22 cellular contexts compared by ENCODE assay signal in genomic region chr2:69397234-69397633, GRCh38. TPM values are rescaled to one million over a fixed set of nuclear protein-coding genes. Genes with fewer than 3 reads are reported as not detected.
DNase-seq lines count a peak whose midpoint lies in the region; ATAC-seq, FAIRE-seq and TF ChIP-seq lines count a peak whose summit lies in the region.
"Had no signal": no experiment of that assay in that cellular context is flagged by ENCODE, and none has a peak within 500 bp of the region (broad histone marks: within the 10 kb centered on the region; RNA-seq: fewer than 3 reads in every experiment).

No MANE protein-coding gene starts in this region.

- intact Hi-C loops in left ventricle myocardium inferior (cut with micrococcal nuclease) (no loop called here), heart right ventricle (cut with DNase I) (no loop called here), mucosa of descending colon (cut with DNase I, micrococcal nuclease) (no loop called here), Calu3 (cut with micrococcal nuclease; ENCODE audit: unreplicated experiment) (no loop called here)

- H3K9me3 Mint-ChIP-seq in Calu3 (ENCODE audit: low read depth, unreplicated experiment), result no peaks in the 10 kb centered on the region
- H3K9me3 Mint-ChIP-seq: CD8-positive, alpha-beta memory T cell; GM23338 had no signal

- peak overlapping the region; percentile 18 for H3K27ac ChIP-seq in left ventricle myocardium inferior (replicated peaks)
- peak overlapping the region in 2 of 10 donors; percentile 70 to 75 for H3K27ac ChIP-seq in heart right ventricle
- H3K27ac ChIP-seq: C4-2B, PC-9, RWPE1 had no signal

- no peak for DNase-seq in left ventricle myocardium inferior
- DNase-seq in heart right ventricle, result no peak
- DNase-seq in mucosa of descending colon, result no peak
- no peak for DNase-seq in Calu3
- DNase-seq in D721Med (ENCODE audit: insufficient read length, low spot score), result no peak
- DNase-seq: 8988T; CD8-positive, alpha-beta memory T cell; DMS79 treated with DMSO at 0.1 percent for 48 hours; Karpas-422; MV-4-11; NCI-H1105 treated with DMSO at 0.1 percent for 48 hours; NCI-H2029 treated with DMSO at 0.1 percent for 48 hours; NCI-H226; NCI-H510A treated with DMSO at 0.1 percent for 48 hours; NCI-H748 treated with DMSO at 0.1 percent for 48 hours; PC-9 had no signal

- H3K4me3 Mint-ChIP-seq in Calu3 (ENCODE audit: low read depth, unreplicated experiment), result no peak overlapping the region
- H3K4me3 Mint-ChIP-seq: CD8-positive, alpha-beta memory T cell; GM23338 had no signal

- no peak for TF ChIP-seq CTCF in left ventricle myocardium inferior (IDR thresholded peaks at IDR 0.05; ENCODE audit: borderline replicate concordance)
- no peak for TF ChIP-seq CTCF in heart right ventricle (IDR thresholded peaks at IDR 0.05)
- no peak for TF ChIP-seq CTCF in mucosa of descending colon (IDR thresholded peaks at IDR 0.05)
- no peak for TF ChIP-seq CTCF in Calu3 (IDR thresholded peaks at IDR 0.05; ENCODE audit: unreplicated experiment)
- no peak for TF ChIP-seq CTCF in D721Med (IDR thresholded peaks at IDR 0.05; ENCODE audit: insufficient read depth, missing control alignments)

- no peak for ATAC-seq in heart right ventricle
- peak; percentile 94 for ATAC-seq in mucosa of descending colon
- ATAC-seq in HG02759 (IDR thresholded peaks at IDR 0.05; ENCODE audit: unreplicated experiment), result no peak
- ATAC-seq: GM23338 had no signal

- peak; percentile 36 for FAIRE-seq in islet of Langerhans (lab: Jason Lieb, UNC)
- FAIRE-seq in D721Med (lab: Jason Lieb, UNC), result no peak

- BruUV-seq in Calu3 (replicated peaks; lab: Mats Ljungman, UMichigan), result no TSS peak

- CTCF ChIA-PET in Calu3 (lab: Charles Lee), result interaction anchor here (0.5 to 0.8 kb wide), 3 partner anchors 87 to 792 kb away, joined by 3 to 4 read pairs (median 4); no protein-coding TSS in a partner anchor

- peaks cover 76% of the 10 kb centered on the region for H3K36me3 ChIP-seq in left ventricle myocardium inferior
- H3K36me3 ChIP-seq in heart right ventricle, result peaks cover 0 to 93% (median 51%) of the 10 kb centered on the region in 9 donors
- no peaks in the 10 kb centered on the region for H3K36me3 ChIP-seq in mucosa of descending colon (ENCODE audit: low read depth)

- H3K27me3 ChIP-seq in left ventricle myocardium inferior (ENCODE audit: low read depth) (no peaks in the 10 kb centered on the region), heart right ventricle (no peaks in the 10 kb centered on the region)

- H3K9me3 ChIP-seq in left ventricle myocardium inferior (replicated peaks) (no peaks in the 10 kb centered on the region), heart right ventricle (no peaks in the 10 kb centered on the region), mucosa of descending colon (no peaks in the 10 kb centered on the region)
- H3K9me3 ChIP-seq: HAP-1 had no signal

- H3K27me3 Mint-ChIP-seq in Calu3 (ENCODE audit: unreplicated experiment), result no peaks in the 10 kb centered on the region
- H3K27me3 Mint-ChIP-seq: CD8-positive, alpha-beta memory T cell had no signal

- H3K4me3 ChIP-seq in left ventricle myocardium inferior (no peak overlapping the region), heart right ventricle (no peak overlapping the region), mucosa of descending colon (no peak overlapping the region)
- H3K4me3 ChIP-seq: GM23338, HAP-1, PC-9 had no signal

- H3K27ac Mint-ChIP-seq in Calu3 (ENCODE audit: unreplicated experiment), result no peak overlapping the region
- H3K27ac Mint-ChIP-seq: CD8-positive, alpha-beta memory T cell; GM23338 had no signal

- no peaks in the 10 kb centered on the region for H3K4me1 Mint-ChIP-seq in Calu3 (ENCODE audit: low read depth, unreplicated experiment)
- H3K4me1 Mint-ChIP-seq: GM23338 had no signal

- peaks cover 6% of the 10 kb centered on the region for H3K36me3 Mint-ChIP-seq in Calu3 (ENCODE audit: insufficient read depth, unreplicated experiment)

- peaks cover 22% of the 10 kb centered on the region for H3K4me1 ChIP-seq in left ventricle myocardium inferior
- peaks cover 0 to 22% (median 8%) of the 10 kb centered on the region in 9 donors for H3K4me1 ChIP-seq in heart right ventricle
- H3K4me1 ChIP-seq in mucosa of descending colon (ENCODE audit: low read depth), result peaks cover 12% of the 10 kb centered on the region
- H3K4me1 ChIP-seq: HAP-1 had no signal

RNA-seq across cellular contexts. Expression of gene GFPT1, which starts 10.2 kb away (rescaled TPM):
- total RNA-seq in left ventricle myocardium inferior (46.2 TPM), heart right ventricle (10 to 100 TPM; 30.8 to 90.3 (median 65.7) TPM), mucosa of descending colon (100 to 1,000 TPM in 2 of 3 donors, 10 to 100 TPM in 1; 79.3 to 196 (median 180) TPM), Calu3 (2022) (98.0 and 110 TPM in 2 replicates)
- polyA plus RNA-seq in heart right ventricle, result 10 to 100 TPM in 1 of 2 donors, 1 to 10 TPM in 1; 5.0 to 14.4 TPM

RNA-seq across cellular contexts. Expression of gene NFU1, which starts 40.0 kb away (rescaled TPM):
- total RNA-seq in left ventricle myocardium inferior, result 117 TPM
- total RNA-seq in heart right ventricle, result 100 to 1,000 TPM in 9 of 10 donors, 10 to 100 TPM in 1; 97.9 to 148 (median 125) TPM
- polyA plus RNA-seq in heart right ventricle, result 10 to 100 TPM; 72.0 to 87.4 TPM
- total RNA-seq in mucosa of descending colon, result 10 to 100 TPM; 38.9 to 60.6 (median 47.2) TPM
- total RNA-seq in Calu3 (2022), result 21.7 and 23.4 TPM in 2 replicates
